2 cellular contexts compared by ENCODE assay signal in the genomic region with DNA sequence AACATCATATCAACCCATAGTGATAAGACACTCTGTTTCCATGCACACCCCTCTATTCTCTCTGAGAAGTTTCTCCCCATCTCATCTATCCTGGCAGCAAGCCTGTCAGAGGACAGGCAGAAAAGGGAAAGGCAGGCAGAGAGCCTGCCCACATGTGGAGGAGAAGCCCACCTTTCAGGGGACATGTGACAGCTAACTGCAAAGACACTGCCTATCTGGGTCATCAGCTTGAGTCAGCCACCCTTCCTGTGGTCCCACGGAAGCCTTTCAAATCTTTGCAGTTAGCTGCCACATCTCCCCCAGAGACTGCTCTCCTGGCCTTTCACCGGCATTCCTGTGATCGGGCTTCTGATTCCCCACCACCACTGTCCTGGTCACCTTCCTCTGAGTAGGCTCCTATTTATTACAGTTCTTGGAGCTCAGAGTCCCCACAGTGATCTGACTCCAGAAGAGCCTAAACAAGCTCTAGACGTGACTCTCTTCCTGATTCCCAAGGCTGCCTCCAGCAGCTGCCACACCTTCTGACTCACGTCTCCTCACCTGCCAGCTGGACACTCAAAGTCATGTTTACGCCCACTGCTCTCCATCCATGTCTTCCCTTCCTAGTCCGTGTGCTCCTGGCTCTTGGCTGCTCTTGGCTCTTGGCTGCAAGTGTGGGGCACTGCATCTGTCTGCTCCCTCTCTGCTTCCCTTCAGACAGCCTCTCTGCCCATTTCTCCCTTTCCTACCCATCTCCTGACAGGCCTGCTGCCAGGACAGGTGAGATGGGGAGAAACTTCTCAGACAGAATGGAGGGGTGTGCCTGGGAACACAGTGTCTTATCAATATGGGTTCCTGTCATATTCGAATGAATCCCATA.
TF ChIP-seq lines count a peak whose summit lies in the region.

No MANE protein-coding gene starts in this region.

TF ChIP-seq in K562, 482 proteins besides CTCF, POLR2A, EP300 and RAD21:
- TF ChIP-seq OTX1 (CRISPR knock-in tag; IDR thresholded peaks at IDR 0.05) (no peak), MAZ (CRISPR knock-in tag; conservative IDR thresholded peaks at IDR 0.05 in 1 of 2, IDR thresholded peaks at IDR 0.05 in 1 of 2) (no peak), ZNF57 (CRISPR knock-in tag; IDR thresholded peaks at IDR 0.05) (no peak), FOSL1 (tag; conservative IDR thresholded peaks at IDR 0.05) (peak; percentile 42; the same call in 1 of the 2 replicates), NCOR1 (IDR thresholded peaks at IDR 0.05) (no peak), DPF2 (IDR thresholded peaks at IDR 0.05) (no peak)

TF ChIP-seq in WTC11, 78 proteins besides CTCF, POLR2A, EP300 and RAD21:
- TF ChIP-seq TEAD4 (CRISPR knock-in tag; IDR thresholded peaks at IDR 0.05): no peak
- TF ChIP-seq, protein P1, sequence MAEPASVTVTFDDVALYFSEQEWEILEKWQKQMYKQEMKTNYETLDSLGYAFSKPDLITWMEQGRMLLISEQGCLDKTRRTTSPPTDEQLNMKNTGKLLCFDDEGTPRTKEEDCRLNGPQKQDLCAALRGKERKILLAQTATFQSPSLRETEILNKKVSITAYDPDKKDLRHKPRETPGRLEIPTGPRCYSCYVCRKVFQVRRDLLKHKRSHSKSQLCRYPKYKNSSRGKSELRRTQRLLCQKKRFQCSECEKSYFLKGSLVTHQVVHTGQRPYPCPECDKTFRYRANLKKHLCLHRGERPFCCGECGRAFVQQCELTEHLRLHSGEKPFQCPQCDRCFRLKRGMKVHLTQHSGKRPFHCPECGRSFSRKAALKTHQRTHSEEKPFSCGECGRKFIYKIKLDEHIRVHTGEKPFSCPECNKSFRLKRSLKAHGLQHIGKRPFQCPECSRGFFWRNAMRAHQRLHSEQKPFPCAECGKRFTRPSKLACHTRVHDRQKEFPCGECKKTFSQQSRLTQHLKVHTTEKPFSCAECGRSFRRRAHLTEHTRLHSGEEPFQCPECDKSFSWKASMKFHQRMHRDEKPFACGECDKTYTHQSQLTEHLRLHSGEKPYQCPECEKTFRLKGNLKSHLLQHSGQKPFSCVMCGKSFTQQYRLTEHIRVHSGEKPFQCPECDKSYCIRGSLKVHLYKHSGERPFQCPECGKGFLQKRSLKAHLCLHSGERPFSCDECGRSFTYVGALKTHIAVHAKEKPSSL (CRISPR knock-in tag; conservative IDR thresholded peaks at IDR 0.05): no peak
- TF ChIP-seq, protein P2, sequence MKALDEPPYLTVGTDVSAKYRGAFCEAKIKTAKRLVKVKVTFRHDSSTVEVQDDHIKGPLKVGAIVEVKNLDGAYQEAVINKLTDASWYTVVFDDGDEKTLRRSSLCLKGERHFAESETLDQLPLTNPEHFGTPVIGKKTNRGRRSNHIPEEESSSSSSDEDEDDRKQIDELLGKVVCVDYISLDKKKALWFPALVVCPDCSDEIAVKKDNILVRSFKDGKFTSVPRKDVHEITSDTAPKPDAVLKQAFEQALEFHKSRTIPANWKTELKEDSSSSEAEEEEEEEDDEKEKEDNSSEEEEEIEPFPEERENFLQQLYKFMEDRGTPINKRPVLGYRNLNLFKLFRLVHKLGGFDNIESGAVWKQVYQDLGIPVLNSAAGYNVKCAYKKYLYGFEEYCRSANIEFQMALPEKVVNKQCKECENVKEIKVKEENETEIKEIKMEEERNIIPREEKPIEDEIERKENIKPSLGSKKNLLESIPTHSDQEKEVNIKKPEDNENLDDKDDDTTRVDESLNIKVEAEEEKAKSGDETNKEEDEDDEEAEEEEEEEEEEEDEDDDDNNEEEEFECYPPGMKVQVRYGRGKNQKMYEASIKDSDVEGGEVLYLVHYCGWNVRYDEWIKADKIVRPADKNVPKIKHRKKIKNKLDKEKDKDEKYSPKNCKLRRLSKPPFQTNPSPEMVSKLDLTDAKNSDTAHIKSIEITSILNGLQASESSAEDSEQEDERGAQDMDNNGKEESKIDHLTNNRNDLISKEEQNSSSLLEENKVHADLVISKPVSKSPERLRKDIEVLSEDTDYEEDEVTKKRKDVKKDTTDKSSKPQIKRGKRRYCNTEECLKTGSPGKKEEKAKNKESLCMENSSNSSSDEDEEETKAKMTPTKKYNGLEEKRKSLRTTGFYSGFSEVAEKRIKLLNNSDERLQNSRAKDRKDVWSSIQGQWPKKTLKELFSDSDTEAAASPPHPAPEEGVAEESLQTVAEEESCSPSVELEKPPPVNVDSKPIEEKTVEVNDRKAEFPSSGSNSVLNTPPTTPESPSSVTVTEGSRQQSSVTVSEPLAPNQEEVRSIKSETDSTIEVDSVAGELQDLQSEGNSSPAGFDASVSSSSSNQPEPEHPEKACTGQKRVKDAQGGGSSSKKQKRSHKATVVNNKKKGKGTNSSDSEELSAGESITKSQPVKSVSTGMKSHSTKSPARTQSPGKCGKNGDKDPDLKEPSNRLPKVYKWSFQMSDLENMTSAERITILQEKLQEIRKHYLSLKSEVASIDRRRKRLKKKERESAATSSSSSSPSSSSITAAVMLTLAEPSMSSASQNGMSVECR (CRISPR knock-in tag; IDR thresholded peaks at IDR 0.05; ENCODE audit: borderline replicate concordance): no peak
- TF ChIP-seq, protein P3, sequence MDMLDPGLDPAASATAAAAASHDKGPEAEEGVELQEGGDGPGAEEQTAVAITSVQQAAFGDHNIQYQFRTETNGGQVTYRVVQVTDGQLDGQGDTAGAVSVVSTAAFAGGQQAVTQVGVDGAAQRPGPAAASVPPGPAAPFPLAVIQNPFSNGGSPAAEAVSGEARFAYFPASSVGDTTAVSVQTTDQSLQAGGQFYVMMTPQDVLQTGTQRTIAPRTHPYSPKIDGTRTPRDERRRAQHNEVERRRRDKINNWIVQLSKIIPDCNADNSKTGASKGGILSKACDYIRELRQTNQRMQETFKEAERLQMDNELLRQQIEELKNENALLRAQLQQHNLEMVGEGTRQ (CRISPR knock-in tag; IDR thresholded peaks at IDR 0.05): no peak
